In the genomic region with DNA sequence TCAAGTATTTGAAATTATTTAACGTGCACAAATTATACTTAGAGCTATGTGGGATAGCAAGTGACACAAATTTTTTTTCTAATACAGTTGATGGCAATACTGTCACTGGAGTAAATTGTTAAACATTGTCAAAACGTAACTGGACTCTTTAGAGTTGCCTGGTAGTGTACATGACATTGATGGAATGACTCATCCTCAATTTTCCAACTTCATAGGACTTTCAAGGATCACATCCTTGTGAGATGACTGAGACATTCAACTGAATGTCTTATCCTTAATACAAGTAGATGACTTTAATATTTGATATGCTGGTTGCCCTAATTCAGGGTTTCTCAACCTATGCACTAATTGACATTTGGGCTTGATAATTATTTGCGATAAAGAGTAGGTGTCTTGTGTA, we compare ENCODE assay signal across 27 cellular contexts.
DNase-seq lines count a peak whose midpoint lies in the region; ATAC-seq, FAIRE-seq and TF ChIP-seq lines count a peak whose summit lies in the region.
"Had no signal": no experiment of that assay in that cellular context is flagged by ENCODE, and none has a peak within 500 bp of the region (broad histone marks: within the 10 kb centered on the region; RNA-seq: fewer than 3 reads in every experiment).

No MANE protein-coding gene starts in this region.

- H3K9me3 ChIP-seq in A549 (no peaks in the 10 kb centered on the region), upper lobe of left lung (no peaks in the 10 kb centered on the region)
- H3K9me3 ChIP-seq: esophagus squamous epithelium, gastrocnemius medialis, ovary had no signal

- TF ChIP-seq POLR2A in A549 (IDR thresholded peaks at IDR 0.05; ENCODE audit: low read length) (no peak), H54 (IDR thresholded peaks at IDR 0.05; ENCODE audit: low read depth, low read length) (no peak), upper lobe of left lung (IDR thresholded peaks at IDR 0.05) (no peak)

- H3K36me3 ChIP-seq in upper lobe of left lung, result peaks cover 0 to 2% (median 0%) of the 10 kb centered on the region in 4 donors
- H3K36me3 ChIP-seq: gastrocnemius medialis, ovary had no signal

- 51% methylated on average over 3 of the region's 3 CpGs for WGBS in A549 (ENCODE audit: missing lambda C conversion rate)
- 88 to 89% methylated on average over 3 of the region's 3 CpGs for WGBS in upper lobe of left lung, 2 donors

- FAIRE-seq in A549 (lab: Jason Lieb, UNC), result no peak
- peak; percentile 96 for FAIRE-seq in H54 (lab: Jason Lieb, UNC)
- FAIRE-seq: endometrium had no signal

- TF ChIP-seq EP300 in A549 (IDR thresholded peaks at IDR 0.05), result no peak
- TF ChIP-seq EP300 in upper lobe of left lung (IDR thresholded peaks at IDR 0.05), result no peak

- CTCF ChIA-PET in A549 (lab: Yijun Ruan, JAX), result interaction anchor here (0.7 to 6.1 kb wide), 17 partner anchors 9 to 334 kb away, joined by 3 to 53 read pairs (median 4); no protein-coding TSS in a partner anchor

- H3K4me2 ChIP-seq in A549, result peak overlapping the region; percentile 1; the same call in 2 of the 3 replicates

- no peaks in the 10 kb centered on the region for H3K27me3 ChIP-seq in upper lobe of left lung
- H3K27me3 ChIP-seq: esophagus squamous epithelium, gastrocnemius medialis, ovary had no signal

- H3K27ac ChIP-seq in A549 (peak overlapping the region; percentile 9 to 56; a peak in 5 of 6 replicates), upper lobe of left lung (no peak overlapping the region)
- H3K27ac ChIP-seq: gastrocnemius medialis, ovary had no signal

- no peak for TF ChIP-seq CTCF in A549 (IDR thresholded peaks at IDR 0.05)
- no peak for TF ChIP-seq CTCF in foreskin fibroblast (IDR thresholded peaks at IDR 0.05; ENCODE audit: low read depth, low read length)
- no peak for TF ChIP-seq CTCF in upper lobe of left lung (IDR thresholded peaks at IDR 0.05)

- peaks cover 36% of the 10 kb centered on the region for H3K4me1 ChIP-seq in A549
- peaks cover 0 to 7% (median 3%) of the 10 kb centered on the region in 4 donors for H3K4me1 ChIP-seq in upper lobe of left lung

- POLR2A ChIA-PET in A549 (lab: Yijun Ruan, JAX), result no interaction called here

- H3K4me3 ChIP-seq in A549, result no peak overlapping the region
- no peak overlapping the region for H3K4me3 ChIP-seq in foreskin fibroblast (ENCODE audit: low read depth in 1 of 2, low read length in 2 of 2)
- H3K4me3 ChIP-seq in upper lobe of left lung, result no peak overlapping the region
- H3K4me3 ChIP-seq: esophagus squamous epithelium, gastrocnemius medialis, ovary had no signal

- peak in 1 of 2 experiments; percentile 31 for DNase-seq in A549 (ENCODE audit: low read depth in 1 of 2, low spot score in 1 of 2)
- DNase-seq in H54 (ENCODE audit: insufficient read length, low spot score), result no peak
- peak; percentile 10 for DNase-seq in RKO (ENCODE audit: low spot score)
- peak; percentile 30 to 60 for DNase-seq in foreskin fibroblast
- no peak for DNase-seq in upper lobe of left lung
- no peak for DNase-seq in GDM1 (lab: John Stamatoyannopoulos, UW)
- DNase-seq: 8988T; activated CD4-positive, alpha-beta T cell treated with anti-CD3 and anti-CD28 coated beads for 1 hour; activated CD8-positive, alpha-beta T cell treated with anti-CD3 and anti-CD28 coated beads for 36 hours; activated naive CD4-positive, alpha-beta T cell treated with anti-CD3 and anti-CD28 coated beads, Interleukin-2, amount 10 ng/mL, durations not matched to agents 7 days and 5 days; amniotic stem cell; cerebellar nuclear complex; esophagus squamous epithelium; gastrocnemius medialis; left colon; NCI-H1417; NCI-H2081; NCI-H2227 treated with DMSO at 0.1 percent for 48 hours; OCI-M1; ovary; T-helper 2 cell; trophoblast cell had no signal

- ATAC-seq in A549 (peak; percentile 50 to 63; a peak in 4 of 6 replicates), GM21515 (IDR thresholded peaks at IDR 0.05; ENCODE audit: unreplicated experiment) (no peak), upper lobe of left lung (ENCODE audit: low FRiP score in 2 of 2) (no peak), HG02610 (IDR thresholded peaks at IDR 0.05; ENCODE audit: unreplicated experiment) (no peak)
- ATAC-seq: activated CD8-positive, alpha-beta T cell treated with anti-CD3 and anti-CD28 coated beads for 36 hours; gastrocnemius medialis; left colon; Right ventricle myocardium inferior; stimulated activated effector memory CD8-positive, alpha-beta T cell treated with anti-CD3 and anti-CD28 coated beads, Interleukin-12 subunit alpha, Interleukin-12 subunit beta, amount 100 ng/mL, for 72 hours had no signal

- no peak for TF ChIP-seq RAD21 in A549 (conservative IDR thresholded peaks at IDR 0.05 in 1 of 2, IDR thresholded peaks at IDR 0.05 in 1 of 2)

TF ChIP-seq in A549, 52 proteins besides CTCF, POLR2A, EP300 and RAD21:
- TF ChIP-seq FOSL2 (IDR thresholded peaks at IDR 0.05) (no peak), FOSL2 (CRISPR knock-in tag; IDR thresholded peaks at IDR 0.05) (peak; percentile 85), SMC3 (IDR thresholded peaks at IDR 0.05) (no peak)
TF ChIP-seq in A549: peak in this region for 1.

Comparison
In these comparisons a context has a peak if more than half of its experiments do, and no peak if none do; other contexts are left out.
1. ATAC-seq: peak in A549 (2 of 2); none in GM21515 (single experiment), upper lobe of left lung (0 of 2) and HG02610 (single experiment).
2. DNase-seq: peak in RKO (single experiment) and foreskin fibroblast (2 of 2); none in H54 (single experiment), upper lobe of left lung (0 of 2) and GDM1 (single experiment).
3. H3K27ac ChIP-seq: peak in A549 (2 of 2); none in upper lobe of left lung (0 of 4).